2 cellular contexts compared by ENCODE assay signal in the genomic region with DNA sequence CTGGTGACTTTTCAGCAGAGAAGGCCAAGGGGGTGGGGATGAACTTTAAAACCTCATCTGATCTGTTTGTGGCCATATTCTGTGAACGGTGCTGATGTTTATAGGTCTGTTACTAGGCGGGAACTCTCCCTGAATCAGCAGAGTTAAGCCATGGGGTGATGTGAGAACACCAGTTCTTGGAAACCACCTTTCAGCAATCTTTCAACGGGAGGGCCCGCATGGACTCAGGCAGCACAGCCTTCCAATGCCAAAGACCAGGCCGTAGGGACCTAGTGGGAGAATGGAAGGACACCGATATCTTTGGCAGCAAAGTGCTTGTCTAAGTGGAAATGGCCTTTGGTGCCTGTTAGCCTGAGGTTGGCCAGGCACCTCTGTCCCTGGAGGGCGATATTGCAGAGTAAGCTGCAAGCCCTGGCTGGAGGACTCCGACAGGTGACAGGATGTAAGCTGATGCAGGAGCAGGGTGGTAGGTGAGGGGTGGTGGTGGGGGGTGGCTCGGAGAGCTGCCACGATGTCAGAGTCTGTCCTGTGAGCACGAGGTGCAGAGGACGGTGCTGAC.
TF ChIP-seq lines count a peak whose summit lies in the region.

No MANE protein-coding gene starts in this region.

TF ChIP-seq in GM23338, 12 proteins besides CTCF, POLR2A, EP300 and RAD21:
- TF ChIP-seq NANOG (IDR thresholded peaks at IDR 0.05; ENCODE audit: borderline replicate concordance) (no peak), EZH2 (IDR thresholded peaks at IDR 0.05; ENCODE audit: low read depth, unreplicated experiment) (no peak), JUNB (IDR thresholded peaks at IDR 0.05; ENCODE audit: unreplicated experiment) (no peak), CREB1 (CRISPR knock-in tag; IDR thresholded peaks at IDR 0.05; ENCODE audit: low read depth) (no peak), ZNF114 (CRISPR knock-in tag; IDR thresholded peaks at IDR 0.05) (no peak)
- TF ChIP-seq, protein P1, sequence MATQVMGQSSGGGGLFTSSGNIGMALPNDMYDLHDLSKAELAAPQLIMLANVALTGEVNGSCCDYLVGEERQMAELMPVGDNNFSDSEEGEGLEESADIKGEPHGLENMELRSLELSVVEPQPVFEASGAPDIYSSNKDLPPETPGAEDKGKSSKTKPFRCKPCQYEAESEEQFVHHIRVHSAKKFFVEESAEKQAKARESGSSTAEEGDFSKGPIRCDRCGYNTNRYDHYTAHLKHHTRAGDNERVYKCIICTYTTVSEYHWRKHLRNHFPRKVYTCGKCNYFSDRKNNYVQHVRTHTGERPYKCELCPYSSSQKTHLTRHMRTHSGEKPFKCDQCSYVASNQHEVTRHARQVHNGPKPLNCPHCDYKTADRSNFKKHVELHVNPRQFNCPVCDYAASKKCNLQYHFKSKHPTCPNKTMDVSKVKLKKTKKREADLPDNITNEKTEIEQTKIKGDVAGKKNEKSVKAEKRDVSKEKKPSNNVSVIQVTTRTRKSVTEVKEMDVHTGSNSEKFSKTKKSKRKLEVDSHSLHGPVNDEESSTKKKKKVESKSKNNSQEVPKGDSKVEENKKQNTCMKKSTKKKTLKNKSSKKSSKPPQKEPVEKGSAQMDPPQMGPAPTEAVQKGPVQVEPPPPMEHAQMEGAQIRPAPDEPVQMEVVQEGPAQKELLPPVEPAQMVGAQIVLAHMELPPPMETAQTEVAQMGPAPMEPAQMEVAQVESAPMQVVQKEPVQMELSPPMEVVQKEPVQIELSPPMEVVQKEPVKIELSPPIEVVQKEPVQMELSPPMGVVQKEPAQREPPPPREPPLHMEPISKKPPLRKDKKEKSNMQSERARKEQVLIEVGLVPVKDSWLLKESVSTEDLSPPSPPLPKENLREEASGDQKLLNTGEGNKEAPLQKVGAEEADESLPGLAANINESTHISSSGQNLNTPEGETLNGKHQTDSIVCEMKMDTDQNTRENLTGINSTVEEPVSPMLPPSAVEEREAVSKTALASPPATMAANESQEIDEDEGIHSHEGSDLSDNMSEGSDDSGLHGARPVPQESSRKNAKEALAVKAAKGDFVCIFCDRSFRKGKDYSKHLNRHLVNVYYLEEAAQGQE (IDR thresholded peaks at IDR 0.05; ENCODE audit: unreplicated experiment), result no peak

TF ChIP-seq in WTC11, 78 proteins besides CTCF, POLR2A, EP300 and RAD21:
- TF ChIP-seq MAX (CRISPR knock-in tag; IDR thresholded peaks at IDR 0.05) (peak; percentile 36; the same call in 1 of the 2 replicates), E2F1 (CRISPR knock-in tag; IDR thresholded peaks at IDR 0.05) (no peak), ZNF263 (CRISPR knock-in tag; IDR thresholded peaks at IDR 0.05; ENCODE audit: low read depth) (no peak)
- TF ChIP-seq, protein P2, sequence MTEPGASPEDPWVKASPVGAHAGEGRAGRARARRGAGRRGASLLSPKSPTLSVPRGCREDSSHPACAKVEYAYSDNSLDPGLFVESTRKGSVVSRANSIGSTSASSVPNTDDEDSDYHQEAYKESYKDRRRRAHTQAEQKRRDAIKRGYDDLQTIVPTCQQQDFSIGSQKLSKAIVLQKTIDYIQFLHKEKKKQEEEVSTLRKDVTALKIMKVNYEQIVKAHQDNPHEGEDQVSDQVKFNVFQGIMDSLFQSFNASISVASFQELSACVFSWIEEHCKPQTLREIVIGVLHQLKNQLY (CRISPR knock-in tag; IDR thresholded peaks at IDR 0.05), result no peak
- TF ChIP-seq, protein P3, sequence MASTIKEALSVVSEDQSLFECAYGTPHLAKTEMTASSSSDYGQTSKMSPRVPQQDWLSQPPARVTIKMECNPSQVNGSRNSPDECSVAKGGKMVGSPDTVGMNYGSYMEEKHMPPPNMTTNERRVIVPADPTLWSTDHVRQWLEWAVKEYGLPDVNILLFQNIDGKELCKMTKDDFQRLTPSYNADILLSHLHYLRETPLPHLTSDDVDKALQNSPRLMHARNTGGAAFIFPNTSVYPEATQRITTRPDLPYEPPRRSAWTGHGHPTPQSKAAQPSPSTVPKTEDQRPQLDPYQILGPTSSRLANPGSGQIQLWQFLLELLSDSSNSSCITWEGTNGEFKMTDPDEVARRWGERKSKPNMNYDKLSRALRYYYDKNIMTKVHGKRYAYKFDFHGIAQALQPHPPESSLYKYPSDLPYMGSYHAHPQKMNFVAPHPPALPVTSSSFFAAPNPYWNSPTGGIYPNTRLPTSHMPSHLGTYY (CRISPR knock-in tag; IDR thresholded peaks at IDR 0.05), result no peak
- TF ChIP-seq, protein P4, sequence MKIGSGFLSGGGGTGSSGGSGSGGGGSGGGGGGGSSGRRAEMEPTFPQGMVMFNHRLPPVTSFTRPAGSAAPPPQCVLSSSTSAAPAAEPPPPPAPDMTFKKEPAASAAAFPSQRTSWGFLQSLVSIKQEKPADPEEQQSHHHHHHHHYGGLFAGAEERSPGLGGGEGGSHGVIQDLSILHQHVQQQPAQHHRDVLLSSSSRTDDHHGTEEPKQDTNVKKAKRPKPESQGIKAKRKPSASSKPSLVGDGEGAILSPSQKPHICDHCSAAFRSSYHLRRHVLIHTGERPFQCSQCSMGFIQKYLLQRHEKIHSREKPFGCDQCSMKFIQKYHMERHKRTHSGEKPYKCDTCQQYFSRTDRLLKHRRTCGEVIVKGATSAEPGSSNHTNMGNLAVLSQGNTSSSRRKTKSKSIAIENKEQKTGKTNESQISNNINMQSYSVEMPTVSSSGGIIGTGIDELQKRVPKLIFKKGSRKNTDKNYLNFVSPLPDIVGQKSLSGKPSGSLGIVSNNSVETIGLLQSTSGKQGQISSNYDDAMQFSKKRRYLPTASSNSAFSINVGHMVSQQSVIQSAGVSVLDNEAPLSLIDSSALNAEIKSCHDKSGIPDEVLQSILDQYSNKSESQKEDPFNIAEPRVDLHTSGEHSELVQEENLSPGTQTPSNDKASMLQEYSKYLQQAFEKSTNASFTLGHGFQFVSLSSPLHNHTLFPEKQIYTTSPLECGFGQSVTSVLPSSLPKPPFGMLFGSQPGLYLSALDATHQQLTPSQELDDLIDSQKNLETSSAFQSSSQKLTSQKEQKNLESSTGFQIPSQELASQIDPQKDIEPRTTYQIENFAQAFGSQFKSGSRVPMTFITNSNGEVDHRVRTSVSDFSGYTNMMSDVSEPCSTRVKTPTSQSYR (CRISPR knock-in tag; IDR thresholded peaks at IDR 0.05), result no peak
- TF ChIP-seq, protein P5, sequence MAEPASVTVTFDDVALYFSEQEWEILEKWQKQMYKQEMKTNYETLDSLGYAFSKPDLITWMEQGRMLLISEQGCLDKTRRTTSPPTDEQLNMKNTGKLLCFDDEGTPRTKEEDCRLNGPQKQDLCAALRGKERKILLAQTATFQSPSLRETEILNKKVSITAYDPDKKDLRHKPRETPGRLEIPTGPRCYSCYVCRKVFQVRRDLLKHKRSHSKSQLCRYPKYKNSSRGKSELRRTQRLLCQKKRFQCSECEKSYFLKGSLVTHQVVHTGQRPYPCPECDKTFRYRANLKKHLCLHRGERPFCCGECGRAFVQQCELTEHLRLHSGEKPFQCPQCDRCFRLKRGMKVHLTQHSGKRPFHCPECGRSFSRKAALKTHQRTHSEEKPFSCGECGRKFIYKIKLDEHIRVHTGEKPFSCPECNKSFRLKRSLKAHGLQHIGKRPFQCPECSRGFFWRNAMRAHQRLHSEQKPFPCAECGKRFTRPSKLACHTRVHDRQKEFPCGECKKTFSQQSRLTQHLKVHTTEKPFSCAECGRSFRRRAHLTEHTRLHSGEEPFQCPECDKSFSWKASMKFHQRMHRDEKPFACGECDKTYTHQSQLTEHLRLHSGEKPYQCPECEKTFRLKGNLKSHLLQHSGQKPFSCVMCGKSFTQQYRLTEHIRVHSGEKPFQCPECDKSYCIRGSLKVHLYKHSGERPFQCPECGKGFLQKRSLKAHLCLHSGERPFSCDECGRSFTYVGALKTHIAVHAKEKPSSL (CRISPR knock-in tag; conservative IDR thresholded peaks at IDR 0.05), result no peak
- TF ChIP-seq, protein P6, sequence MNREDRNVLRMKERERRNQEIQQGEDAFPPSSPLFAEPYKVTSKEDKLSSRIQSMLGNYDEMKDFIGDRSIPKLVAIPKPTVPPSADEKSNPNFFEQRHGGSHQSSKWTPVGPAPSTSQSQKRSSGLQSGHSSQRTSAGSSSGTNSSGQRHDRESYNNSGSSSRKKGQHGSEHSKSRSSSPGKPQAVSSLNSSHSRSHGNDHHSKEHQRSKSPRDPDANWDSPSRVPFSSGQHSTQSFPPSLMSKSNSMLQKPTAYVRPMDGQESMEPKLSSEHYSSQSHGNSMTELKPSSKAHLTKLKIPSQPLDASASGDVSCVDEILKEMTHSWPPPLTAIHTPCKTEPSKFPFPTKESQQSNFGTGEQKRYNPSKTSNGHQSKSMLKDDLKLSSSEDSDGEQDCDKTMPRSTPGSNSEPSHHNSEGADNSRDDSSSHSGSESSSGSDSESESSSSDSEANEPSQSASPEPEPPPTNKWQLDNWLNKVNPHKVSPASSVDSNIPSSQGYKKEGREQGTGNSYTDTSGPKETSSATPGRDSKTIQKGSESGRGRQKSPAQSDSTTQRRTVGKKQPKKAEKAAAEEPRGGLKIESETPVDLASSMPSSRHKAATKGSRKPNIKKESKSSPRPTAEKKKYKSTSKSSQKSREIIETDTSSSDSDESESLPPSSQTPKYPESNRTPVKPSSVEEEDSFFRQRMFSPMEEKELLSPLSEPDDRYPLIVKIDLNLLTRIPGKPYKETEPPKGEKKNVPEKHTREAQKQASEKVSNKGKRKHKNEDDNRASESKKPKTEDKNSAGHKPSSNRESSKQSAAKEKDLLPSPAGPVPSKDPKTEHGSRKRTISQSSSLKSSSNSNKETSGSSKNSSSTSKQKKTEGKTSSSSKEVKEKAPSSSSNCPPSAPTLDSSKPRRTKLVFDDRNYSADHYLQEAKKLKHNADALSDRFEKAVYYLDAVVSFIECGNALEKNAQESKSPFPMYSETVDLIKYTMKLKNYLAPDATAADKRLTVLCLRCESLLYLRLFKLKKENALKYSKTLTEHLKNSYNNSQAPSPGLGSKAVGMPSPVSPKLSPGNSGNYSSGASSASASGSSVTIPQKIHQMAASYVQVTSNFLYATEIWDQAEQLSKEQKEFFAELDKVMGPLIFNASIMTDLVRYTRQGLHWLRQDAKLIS (CRISPR knock-in tag; IDR thresholded peaks at IDR 0.05; ENCODE audit: borderline replicate concordance), result no peak
